In the genomic region with DNA sequence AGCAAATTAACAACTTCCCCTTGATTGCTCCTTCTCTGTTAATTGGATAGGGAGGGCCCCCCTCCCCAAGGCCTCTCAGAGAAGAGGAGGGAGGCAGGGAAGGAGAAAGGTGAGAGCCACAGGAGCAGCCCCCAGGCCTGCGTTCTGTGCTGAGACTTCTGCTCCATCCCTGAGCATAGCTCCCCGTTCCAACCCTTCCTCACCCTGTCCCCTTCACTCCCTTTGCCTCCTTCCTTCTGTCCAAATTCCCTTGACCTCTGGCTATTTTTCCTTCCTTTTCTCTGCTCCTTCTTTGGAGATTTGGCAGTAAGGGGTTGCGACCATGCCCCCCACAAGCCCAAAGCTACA, we compare ENCODE assay signal across 9 cellular contexts. TPM values are rescaled to one million over a fixed set of nuclear protein-coding genes. Genes with fewer than 3 reads are reported as not detected.
A peak's percentile ranks its signal among the peaks of the same experiment; 100 is the strongest.
DNase-seq lines count a peak whose midpoint lies in the region; ATAC-seq, FAIRE-seq and TF ChIP-seq lines count a peak whose summit lies in the region.
"Had no signal": no experiment of that assay in that cellular context is flagged by ENCODE, and none has a peak within 500 bp of the region (broad histone marks: within the 10 kb centered on the region; RNA-seq: fewer than 3 reads in every experiment).

No MANE protein-coding gene starts in this region.

- H3K4me2 ChIP-seq in astrocyte (ENCODE audit: low read length) = peak overlapping the region; percentile 97

- POLR2A ChIA-PET in A673 (lab: Charles Lee; ENCODE audit: low non-redundant PET) = no interaction called here

- no peak overlapping the region for H3K9ac ChIP-seq in astrocyte (ENCODE audit: low read length)
- H3K9ac ChIP-seq in muscle layer of colon (ENCODE audit: low read length) = peak overlapping the region; percentile 23

- peak overlapping the region; percentile 92 for H3K4me3 Mint-ChIP-seq in astrocyte (ENCODE audit: unreplicated experiment)

- H3K4me1 ChIP-seq in A673 (ENCODE audit: insufficient read depth, low read length, poor library complexity, severe bottlenecking) (peaks cover 15% of the 10 kb centered on the region), astrocyte (ENCODE audit: insufficient read depth, low read length) (peaks cover 15% of the 10 kb centered on the region), muscle layer of colon (ENCODE audit: insufficient read depth, low read length) (peaks cover 28% of the 10 kb centered on the region), heart left ventricle (peaks cover 0 to 32% (median 15%) of the 10 kb centered on the region in 12 donors)

- FAIRE-seq in astrocyte (lab: Jason Lieb, UNC) = no peak

- peaks cover 13% of the 10 kb centered on the region for H3K36me3 Mint-ChIP-seq in astrocyte (ENCODE audit: low read depth, unreplicated experiment)

- ATAC-seq in GM18867 (IDR thresholded peaks at IDR 0.05; ENCODE audit: unreplicated experiment) = no peak
- no peak for ATAC-seq in HG03354 (IDR thresholded peaks at IDR 0.05; ENCODE audit: poor library complexity, severe bottlenecking, unreplicated experiment)
- ATAC-seq in heart left ventricle = no peak

- H3K36me3 ChIP-seq in A673 (ENCODE audit: insufficient read depth, low read length, poor library complexity, severe bottlenecking) (no peaks in the 10 kb centered on the region), astrocyte (ENCODE audit: insufficient read depth, low read length) (no peaks in the 10 kb centered on the region), muscle layer of colon (ENCODE audit: insufficient read depth, low read length) (no peaks in the 10 kb centered on the region), heart left ventricle (no peaks in the 10 kb centered on the region)

- H3K9me3 ChIP-seq in A673 (ENCODE audit: low read depth, low read length, poor library complexity, severe bottlenecking) = no peaks in the 10 kb centered on the region
- H3K9me3 ChIP-seq in astrocyte (ENCODE audit: insufficient read depth, low read depth, low read length) = no peaks in the 10 kb centered on the region
- no peaks in the 10 kb centered on the region for H3K9me3 ChIP-seq in muscle layer of colon (ENCODE audit: low read length)
- no peaks in the 10 kb centered on the region for H3K9me3 ChIP-seq in heart left ventricle

- no peaks in the 10 kb centered on the region for H3K79me2 ChIP-seq in astrocyte (ENCODE audit: insufficient read depth, low read length)

- peak overlapping the region; percentile 70 for H3K27ac Mint-ChIP-seq in astrocyte (ENCODE audit: unreplicated experiment)

- H4K20me1 ChIP-seq in astrocyte (ENCODE audit: insufficient read depth, low read length) = peaks cover 5% of the 10 kb centered on the region

- peaks cover 17% of the 10 kb centered on the region for H3K4me1 Mint-ChIP-seq in astrocyte (ENCODE audit: low read depth, unreplicated experiment)

- TF ChIP-seq POLR2A in heart left ventricle (IDR thresholded peaks at IDR 0.05) = no peak

- no peak for TF ChIP-seq CTCF in A673 (conservative IDR thresholded peaks at IDR 0.05; ENCODE audit: low read depth, low read length)
- TF ChIP-seq CTCF in HFF-Myc (IDR thresholded peaks at IDR 0.05; ENCODE audit: low read depth, low read length, missing control alignments) = no peak
- no peak for TF ChIP-seq CTCF in astrocyte (IDR thresholded peaks at IDR 0.05; ENCODE audit: insufficient read depth, low read depth, low read length)
- no peak for TF ChIP-seq CTCF in heart left ventricle (IDR thresholded peaks at IDR 0.05)

- peaks cover 3% of the 10 kb centered on the region for H3K9me3 Mint-ChIP-seq in astrocyte (ENCODE audit: unreplicated experiment)

- CTCF ChIA-PET in A673 (lab: Charles Lee) = interaction anchor here (0.6 to 2.5 kb wide), 7 partner anchors 14 to 89 kb away, joined by 3 to 31 read pairs (median 3); no protein-coding TSS in a partner anchor

- intact Hi-C loops in A673 (cut with micrococcal nuclease; ENCODE audit: unreplicated experiment) = loop anchor here (1.0 kb wide), 2 partner anchors 17 to 89 kb away; no protein-coding TSS in a partner anchor
- intact Hi-C loops in heart left ventricle (cut with DNase I) = loop anchor here (1.0 to 10.0 kb wide), 9 partner anchors 82 to 282 kb away; a partner anchor contains a TSS

- peak overlapping the region; percentile 84 for H2AFZ ChIP-seq in astrocyte (ENCODE audit: low read depth, low read length)

- H3K27me3 ChIP-seq in A673 (replicated peaks; ENCODE audit: insufficient read depth, low read depth, low read length, poor library complexity) (peaks cover 4% of the 10 kb centered on the region), astrocyte (ENCODE audit: insufficient read depth, low read length) (peaks cover 14% of the 10 kb centered on the region), muscle layer of colon (ENCODE audit: control insufficient read depth in 1 of 2, insufficient read depth in 2 of 2, low read length in 2 of 2) (no peaks in the 10 kb centered on the region), heart left ventricle (peaks cover 0 to 27% (median 0%) of the 10 kb centered on the region in 9 donors)

- peak overlapping the region; percentile 71 for H3K4me3 ChIP-seq in A673 (ENCODE audit: low read depth, low read length, poor library complexity, severe bottlenecking)
- H3K4me3 ChIP-seq in HFF-Myc (replicated peaks; ENCODE audit: low read depth, low read length) = peak overlapping the region; percentile 58
- H3K4me3 ChIP-seq in astrocyte (ENCODE audit: insufficient read depth, low read depth, low read length) = peak overlapping the region; percentile 70
- H3K4me3 ChIP-seq in muscle layer of colon (ENCODE audit: low read depth in 1 of 2, low read length in 2 of 2) = peak overlapping the region in 1 of 2 donors; percentile 68
- peak overlapping the region in 6 of 12 donors; percentile 53 to 86 (median 70) for H3K4me3 ChIP-seq in heart left ventricle

- no TSS peak for BruUV-seq in A673 (replicated peaks; lab: Mats Ljungman, UMichigan)

- 16 to 19% (median 17%) methylated on average over 3 of the region's 3 CpGs for WGBS in heart left ventricle, 4 donors

- DNase-seq in A673 (ENCODE audit: low spot score) = no peak
- no peak for DNase-seq in HFF-Myc (ENCODE audit: extremely low read depth, low read depth)
- no peak for DNase-seq in astrocyte (ENCODE audit: low read depth)
- DNase-seq in DMS 273 (lab: John Stamatoyannopoulos, UW; ENCODE audit: unreplicated experiment) = no peak
- no peak for DNase-seq in heart left ventricle
- DNase-seq: NCI-H1048 had no signal

- H3K27ac ChIP-seq in A673 (ENCODE audit: low read depth, low read length, poor library complexity, severe bottlenecking) (no peak overlapping the region), astrocyte (ENCODE audit: low read depth, low read length) (no peak overlapping the region), muscle layer of colon (ENCODE audit: low read depth, low read length) (no peak overlapping the region), heart left ventricle (no peak overlapping the region)

- H3K27me3 Mint-ChIP-seq in astrocyte (ENCODE audit: low read depth, unreplicated experiment) = peaks cover 60% of the 10 kb centered on the region

RNA-seq across cellular contexts. Expression of a gene that starts 0.8 kb away (rescaled TPM):
- total RNA-seq in A673 (2021) = 2.7 and 5.5 TPM in 2 replicates
- 8.1 and 8.2 TPM in 2 replicates for total RNA-seq in astrocyte
- 1 to 10 TPM in 4 of 9 donors, under 1 TPM in 5; 0.31 to 1.8 (median 0.87) TPM for total RNA-seq in heart left ventricle
- polyA plus RNA-seq in heart left ventricle = under 1 TPM; 0.38 to 0.71 TPM

RNA-seq across cellular contexts. Expression of a gene that starts 28.5 kb away (rescaled TPM):
- total RNA-seq in A673 (2021) = 141 and 152 TPM in 2 replicates
- 59.9 and 64.4 TPM in 2 replicates for total RNA-seq in astrocyte
- total RNA-seq in heart left ventricle = 10 to 100 TPM; 13.6 to 35.7 (median 22.0) TPM
- 10 to 100 TPM in 1 of 2 donors, 1 to 10 TPM in 1; 8.5 to 19.3 TPM for polyA plus RNA-seq in heart left ventricle

RNA-seq across cellular contexts. Expression of a gene that starts 31.3 kb away (rescaled TPM):
- total RNA-seq in A673 (2021) (173 and 179 TPM in 2 replicates), astrocyte (15.9 and 18.8 TPM in 2 replicates), heart left ventricle (10 to 100 TPM in 1 of 9 donors, 1 to 10 TPM in 8; 1.9 to 17.8 (median 5.2) TPM)
- 1 to 10 TPM in 1 of 2 donors, under 1 TPM in 1; 0.91 to 5.8 TPM for polyA plus RNA-seq in heart left ventricle

RNA-seq across cellular contexts. Expression of a gene that starts 47.2 kb away (rescaled TPM):
- 0.58 and 1.3 TPM in 2 replicates for total RNA-seq in A673 (2021)
- 0.29 and 0.59 TPM in 2 replicates for total RNA-seq in astrocyte
- total RNA-seq in heart left ventricle = 10 to 100 TPM in 4 of 9 donors, 1 to 10 TPM in 5; 7.4 to 75.8 (median 9.7) TPM
- polyA plus RNA-seq in heart left ventricle = 10 to 100 TPM in 1 of 2 donors, 1 to 10 TPM in 1; 10.0 to 18.1 TPM

RNA-seq across cellular contexts. Expression of a gene that starts 55.4 kb away (rescaled TPM):
- total RNA-seq in A673 (2021) (25.4 and 28.7 TPM in 2 replicates), astrocyte (49.7 and 59.9 TPM in 2 replicates), heart left ventricle (100 to 1,000 TPM; 134 to 217 (median 154) TPM)
- polyA plus RNA-seq in heart left ventricle = 100 to 1,000 TPM; 172 to 178 TPM
